2 cellular contexts compared by ENCODE assay signal in the genomic region with DNA sequence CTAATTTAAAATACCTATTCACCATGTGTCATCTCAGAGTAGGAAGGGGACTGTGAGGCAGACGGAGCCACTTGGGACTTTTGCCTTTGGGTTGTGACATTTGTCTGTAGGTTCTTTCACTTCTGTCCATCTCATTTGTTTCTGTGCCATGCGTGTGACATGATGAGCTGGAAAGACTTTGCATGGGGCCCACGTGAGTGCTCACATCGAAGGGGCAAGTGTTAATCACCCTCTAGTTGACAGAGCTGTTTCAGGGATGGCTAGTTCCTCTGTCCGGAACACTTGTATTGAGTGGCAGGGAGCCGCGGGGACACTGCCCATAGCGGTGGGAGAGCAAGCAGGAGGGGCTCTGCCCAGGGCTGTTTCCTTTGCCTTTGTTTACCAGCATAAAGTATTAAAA.
A peak's percentile ranks its signal among the peaks of the same experiment; 100 is the strongest.
TF ChIP-seq lines count a peak whose summit lies in the region.

No MANE protein-coding gene starts in this region.

TF ChIP-seq in HepG2, 621 proteins besides CTCF, POLR2A, EP300 and RAD21:
- TF ChIP-seq, protein P1, sequence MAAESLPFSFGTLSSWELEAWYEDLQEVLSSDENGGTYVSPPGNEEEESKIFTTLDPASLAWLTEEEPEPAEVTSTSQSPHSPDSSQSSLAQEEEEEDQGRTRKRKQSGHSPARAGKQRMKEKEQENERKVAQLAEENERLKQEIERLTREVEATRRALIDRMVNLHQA (CRISPR knock-in tag; IDR thresholded peaks at IDR 0.05) = no peak
- TF ChIP-seq, protein P2, sequence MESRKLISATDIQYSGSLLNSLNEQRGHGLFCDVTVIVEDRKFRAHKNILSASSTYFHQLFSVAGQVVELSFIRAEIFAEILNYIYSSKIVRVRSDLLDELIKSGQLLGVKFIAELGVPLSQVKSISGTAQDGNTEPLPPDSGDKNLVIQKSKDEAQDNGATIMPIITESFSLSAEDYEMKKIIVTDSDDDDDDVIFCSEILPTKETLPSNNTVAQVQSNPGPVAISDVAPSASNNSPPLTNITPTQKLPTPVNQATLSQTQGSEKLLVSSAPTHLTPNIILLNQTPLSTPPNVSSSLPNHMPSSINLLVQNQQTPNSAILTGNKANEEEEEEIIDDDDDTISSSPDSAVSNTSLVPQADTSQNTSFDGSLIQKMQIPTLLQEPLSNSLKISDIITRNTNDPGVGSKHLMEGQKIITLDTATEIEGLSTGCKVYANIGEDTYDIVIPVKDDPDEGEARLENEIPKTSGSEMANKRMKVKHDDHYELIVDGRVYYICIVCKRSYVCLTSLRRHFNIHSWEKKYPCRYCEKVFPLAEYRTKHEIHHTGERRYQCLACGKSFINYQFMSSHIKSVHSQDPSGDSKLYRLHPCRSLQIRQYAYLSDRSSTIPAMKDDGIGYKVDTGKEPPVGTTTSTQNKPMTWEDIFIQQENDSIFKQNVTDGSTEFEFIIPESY (CRISPR knock-in tag; IDR thresholded peaks at IDR 0.05) = peak; percentile 83

TF ChIP-seq in IMR-90, 13 proteins besides CTCF, POLR2A, EP300 and RAD21:
- TF ChIP-seq, protein P3, sequence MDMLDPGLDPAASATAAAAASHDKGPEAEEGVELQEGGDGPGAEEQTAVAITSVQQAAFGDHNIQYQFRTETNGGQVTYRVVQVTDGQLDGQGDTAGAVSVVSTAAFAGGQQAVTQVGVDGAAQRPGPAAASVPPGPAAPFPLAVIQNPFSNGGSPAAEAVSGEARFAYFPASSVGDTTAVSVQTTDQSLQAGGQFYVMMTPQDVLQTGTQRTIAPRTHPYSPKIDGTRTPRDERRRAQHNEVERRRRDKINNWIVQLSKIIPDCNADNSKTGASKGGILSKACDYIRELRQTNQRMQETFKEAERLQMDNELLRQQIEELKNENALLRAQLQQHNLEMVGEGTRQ (IDR thresholded peaks at IDR 0.05; ENCODE audit: low read depth, low read length) = no peak
- TF ChIP-seq CEBPB (IDR thresholded peaks at IDR 0.05; ENCODE audit: low read depth, low read length) (no peak), RCOR1 (IDR thresholded peaks at IDR 0.05; ENCODE audit: insufficient replicate concordance, low read length) (no peak), MXI1 (IDR thresholded peaks at IDR 0.05; ENCODE audit: borderline replicate concordance, low read depth, low read length) (no peak), MAFK (IDR thresholded peaks at IDR 0.05; ENCODE audit: low read depth, low read length) (no peak), NFE2L2 (IDR thresholded peaks at IDR 0.05; ENCODE audit: low read depth, low read length) (no peak), RFX5 (IDR thresholded peaks at IDR 0.05; ENCODE audit: low read depth, low read length) (no peak), CHD1 (IDR thresholded peaks at IDR 0.05; ENCODE audit: low read depth, low read length) (no peak), BHLHE40 (IDR thresholded peaks at IDR 0.05; ENCODE audit: low read depth, low read length) (no peak), MAZ (IDR thresholded peaks at IDR 0.05; ENCODE audit: borderline replicate concordance, low read depth, low read length) (no peak), SMC3 (IDR thresholded peaks at IDR 0.05; ENCODE audit: low read depth, low read length) (no peak), FOS (IDR thresholded peaks at IDR 0.05; ENCODE audit: low read depth, low read length) (no peak)
- TF ChIP-seq, protein P4, sequence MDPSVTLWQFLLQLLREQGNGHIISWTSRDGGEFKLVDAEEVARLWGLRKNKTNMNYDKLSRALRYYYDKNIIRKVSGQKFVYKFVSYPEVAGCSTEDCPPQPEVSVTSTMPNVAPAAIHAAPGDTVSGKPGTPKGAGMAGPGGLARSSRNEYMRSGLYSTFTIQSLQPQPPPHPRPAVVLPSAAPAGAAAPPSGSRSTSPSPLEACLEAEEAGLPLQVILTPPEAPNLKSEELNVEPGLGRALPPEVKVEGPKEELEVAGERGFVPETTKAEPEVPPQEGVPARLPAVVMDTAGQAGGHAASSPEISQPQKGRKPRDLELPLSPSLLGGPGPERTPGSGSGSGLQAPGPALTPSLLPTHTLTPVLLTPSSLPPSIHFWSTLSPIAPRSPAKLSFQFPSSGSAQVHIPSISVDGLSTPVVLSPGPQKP (IDR thresholded peaks at IDR 0.05; ENCODE audit: borderline replicate concordance, low read depth, low read length) = no peak
